In genomic region chr20:60341062-60341461, GRCh38 we compare ENCODE assay signal across 19 cellular contexts.
"Had no signal": no experiment of that assay in that cellular context is flagged by ENCODE, and none has a peak within 500 bp of the region (broad histone marks: within the 10 kb centered on the region; RNA-seq: fewer than 3 reads in every experiment).

No MANE protein-coding gene starts in this region.

- H3K4me3 ChIP-seq: colonic mucosa, esophagus muscularis mucosa, gastroesophageal sphincter, heart left ventricle, lower lobe of right lung, neural progenitor cell, stomach, thyroid gland had no signal

- H3K4me1 ChIP-seq: colonic mucosa, esophagus muscularis mucosa, foreskin keratinocyte, gastroesophageal sphincter, heart left ventricle, lower lobe of right lung, neural progenitor cell, stomach had no signal

- ATAC-seq: foreskin keratinocyte; gastroesophageal sphincter; heart left ventricle; left ventricle myocardium superior; sciatic nerve; stimulated activated effector memory CD8-positive, alpha-beta T cell treated with anti-CD3 and anti-CD28 coated beads, Interleukin-12 subunit alpha, Interleukin-12 subunit beta, amount 100 ng/mL, for 72 hours had no signal

- H3K27ac ChIP-seq: colonic mucosa, esophagus muscularis mucosa, foreskin keratinocyte, gastroesophageal sphincter, heart left ventricle, lower lobe of right lung, neural progenitor cell, parathyroid adenoma, stomach, thyroid gland had no signal

- H3K36me3 ChIP-seq: colonic mucosa, esophagus muscularis mucosa, gastroesophageal sphincter, heart left ventricle, lower lobe of right lung, neural progenitor cell, stomach, thyroid gland had no signal

- H3K9me3 ChIP-seq: colonic mucosa, esophagus muscularis mucosa, heart left ventricle, lower lobe of right lung, stomach, thyroid gland had no signal

- H3K27me3 ChIP-seq: colonic mucosa, foreskin keratinocyte, gastroesophageal sphincter, heart left ventricle, neural progenitor cell, stomach, thyroid gland had no signal

- DNase-seq: colonic mucosa; effector memory CD4-positive, alpha-beta T cell; foreskin keratinocyte; heart left ventricle; hippocampal formation; left ventricle myocardium superior; lower lobe of right lung; naive B cell; stimulated activated CD4-positive, alpha-beta T cell treated with anti-CD3 and anti-CD28 coated beads, Interleukin-2, amount 100 ng/mL, for 24 hours; stimulated activated CD4-positive, alpha-beta T cell treated with anti-CD3 and anti-CD28 coated beads, Interleukin-4, amount 100 ng/mL, for 24 hours; stimulated activated naive CD4-positive, alpha-beta T cell treated with Interleukin-2 at 50 U/mL for 16 hours; stomach; thyroid gland had no signal
